ENCODE assay signal across 8 cellular contexts in genomic region chr16:67807148-67807682, GRCh38. TPM values are rescaled to one million over a fixed set of nuclear protein-coding genes. Genes with fewer than 3 reads are reported as not detected.
DNase-seq lines count a peak whose midpoint lies in the region; ATAC-seq, FAIRE-seq and TF ChIP-seq lines count a peak whose summit lies in the region.

No MANE protein-coding gene starts in this region.

- TF ChIP-seq RAD21 in GM12878 (IDR thresholded peaks at IDR 0.05; ENCODE audit: insufficient read depth, low read depth, low read length), result no peak

- no peak for TF ChIP-seq POLR2A in GM12878 (IDR thresholded peaks at IDR 0.05; ENCODE audit: low read depth, low read length)

- H3K27ac ChIP-seq in A673 (ENCODE audit: low read depth, low read length, poor library complexity, severe bottlenecking), result peak overlapping the region; percentile 83
- no peak overlapping the region for H3K27ac ChIP-seq in GM12878 (ENCODE audit: control insufficient read depth, insufficient read depth)
- peak overlapping the region; percentile 73 for H3K27ac ChIP-seq in mesodermal cell (ENCODE audit: low read depth, low read length, severe bottlenecking)

- H2AFZ ChIP-seq in GM12878 (ENCODE audit: control insufficient read depth, low read depth, low read length), result peak overlapping the region; percentile 98

- TF ChIP-seq CTCF in A673 (conservative IDR thresholded peaks at IDR 0.05; ENCODE audit: low read depth, low read length) (no peak), GM12878 (IDR thresholded peaks at IDR 0.05 in 2 of 3, conservative IDR thresholded peaks at IDR 0.05 in 1 of 3; ENCODE audit: control insufficient read depth in 2 of 3, extremely low read depth in 1 of 3, insufficient read depth in 1 of 3, low read depth in 3 of 3, low read length in 3 of 3) (peak in 1 of 3 experiments; percentile 12; a peak in 1 of 6 replicates)

- ATAC-seq in HG02759 (IDR thresholded peaks at IDR 0.05; ENCODE audit: unreplicated experiment) (peak; percentile 1), GM12878 (peak; percentile 10), GM19455 (IDR thresholded peaks at IDR 0.05; ENCODE audit: unreplicated experiment) (no peak)

- H3K4me3 ChIP-seq in A673 (ENCODE audit: low read depth, low read length, poor library complexity, severe bottlenecking) (peak overlapping the region; percentile 78), GM12878 (peak overlapping the region; percentile 84), mesodermal cell (ENCODE audit: extremely low read depth, insufficient read depth, low read length, poor library complexity, severe bottlenecking) (peak overlapping the region; percentile 96)

- BruUV-seq in A673 (replicated peaks; lab: Mats Ljungman, UMichigan) (no TSS peak), GM12878 (replicated peaks; lab: Mats Ljungman, UMichigan) (no TSS peak)

- H3K9me3 ChIP-seq in A673 (ENCODE audit: low read depth, low read length, poor library complexity, severe bottlenecking) (no peaks in the 10 kb centered on the region), GM12878 (replicated peaks; ENCODE audit: control insufficient read depth, insufficient read depth, low read length) (no peaks in the 10 kb centered on the region), mesodermal cell (ENCODE audit: control insufficient read depth, low read length) (no peaks in the 10 kb centered on the region)

- no peak for FAIRE-seq in GM12878 (lab: Jason Lieb, UNC)

- H3K27me3 ChIP-seq in A673 (replicated peaks; ENCODE audit: insufficient read depth, low read depth, low read length, poor library complexity) (no peaks in the 10 kb centered on the region), GM12878 (replicated peaks in 1 of 2; ENCODE audit: control insufficient read depth in 2 of 2, insufficient read depth in 2 of 2, low read length in 1 of 2) (no peaks in the 10 kb centered on the region)

- SMC1A ChIA-PET in GM12878 (lab: Charles Lee; ENCODE audit: uncharacterized antibody, unreplicated experiment), result interaction anchor here (0.6 to 2.0 kb wide), 11 partner anchors 8 to 313 kb away, joined by 3 to 13 read pairs (median 3); no protein-coding TSS in a partner anchor

- RAD21 ChIA-PET in GM12878 (lab: Charles Lee; ENCODE audit: unreplicated experiment), result interaction anchor here (0.8 to 3.0 kb wide), 10 partner anchors 9 to 286 kb away, joined by 3 to 18 read pairs (median 5); partner anchors contain the start of genes GFOD2, NUTF2 and PSMB10

- intact Hi-C loops in A673 (cut with micrococcal nuclease; ENCODE audit: unreplicated experiment), result loop anchor here (5.0 kb wide), 1 partner anchor 135 kb away; no protein-coding TSS in a partner anchor
- intact Hi-C loops in GM12878 (cut with micrococcal nuclease; ENCODE audit: unreplicated experiment), result loop anchor here (2.0 kb wide), 2 partner anchors 88 to 134 kb away; partner anchors contain the start of gene GFOD2

- H3K79me2 ChIP-seq in GM12878 (ENCODE audit: control insufficient read depth, insufficient read depth, low read length), result peaks cover 34% of the 10 kb centered on the region

- 31% methylated on average over 24 of the region's 24 CpGs for WGBS in GM12878 (ENCODE audit: insufficient coverage, insufficient replicate concordance, low lambda C conversion rate, missing lambda C conversion rate)
- 42 to 68% methylated on average over 13 to 20 of the region's 24 CpGs for WGBS in mesodermal cell (ENCODE audit: insufficient coverage in 2 of 2), 2 experiments

- POLR2A ChIA-PET in A673 (lab: Charles Lee; ENCODE audit: low non-redundant PET) (no interaction called here), GM12878 (lab: Charles Lee) (interaction anchor here (0.5 to 1.3 kb wide), 12 partner anchors 9 to 277 kb away, joined by 3 to 9 read pairs (median 4); partner anchors contain the start of genes NFATC3 and NUTF2)

- TF ChIP-seq EP300 in GM12878 (IDR thresholded peaks at IDR 0.05; ENCODE audit: borderline replicate concordance in 1 of 2, control insufficient read depth in 1 of 2, low read depth in 2 of 2, low read length in 2 of 2), result no peak

- H3K4me1 ChIP-seq in A673 (ENCODE audit: insufficient read depth, low read length, poor library complexity, severe bottlenecking) (peaks cover 14% of the 10 kb centered on the region), GM12878 (ENCODE audit: control insufficient read depth, insufficient read depth, low read length) (peaks cover 16% of the 10 kb centered on the region), mesodermal cell (ENCODE audit: control insufficient read depth, insufficient read depth, low read length, poor library complexity, severe bottlenecking) (no peaks in the 10 kb centered on the region)

- H3K36me3 ChIP-seq in A673 (ENCODE audit: insufficient read depth, low read length, poor library complexity, severe bottlenecking) (peaks cover 9% of the 10 kb centered on the region), GM12878 (ENCODE audit: control insufficient read depth in 2 of 2, insufficient read depth in 2 of 2, low read length in 1 of 2) (0 out of 4 replicates have a peak, but pooled peaks cover 0 to 2% of the 10 kb centered on the region in 2 experiments), mesodermal cell (ENCODE audit: control insufficient read depth, insufficient read depth, low read length) (peaks cover 24% of the 10 kb centered on the region)

- peak overlapping the region; percentile 92 for H3K4me2 ChIP-seq in GM12878 (ENCODE audit: control insufficient read depth, insufficient read depth)

- H3K9ac ChIP-seq in GM12878 (ENCODE audit: control insufficient read depth, insufficient read depth, low read length), result no peak overlapping the region; the same call in 1 of the 2 replicates

- in situ Hi-C loops in GM12878 (cut with MboI), result no loop called here

- H4K20me1 ChIP-seq in GM12878 (ENCODE audit: control insufficient read depth, insufficient read depth), result no peaks in the 10 kb centered on the region

- CTCF ChIA-PET in A673 (lab: Charles Lee), result interaction anchor here (0.5 to 1.3 kb wide), 5 partner anchors 8 to 287 kb away, joined by 6 to 18 read pairs (median 8); no protein-coding TSS in a partner anchor
- CTCF ChIA-PET in GM12878 (lab: Yijun Ruan, JAX), result interaction anchor here (0.7 to 3.0 kb wide), 11 partner anchors 9 to 318 kb away, joined by 3 to 41 read pairs (median 4); partner anchors contain the start of gene CARMIL2

- DNase-seq in A673 (ENCODE audit: low spot score) (no peak), GM12878 (ENCODE audit: low read depth, low spot score) (no peak), NCI-H446 treated with DMSO at 0.1 percent for 48 hours (lab: John Stamatoyannopoulos, UW) (no peak), NCI-H345 treated with DMSO at 0.1 percent for 48 hours (lab: John Stamatoyannopoulos, UW; ENCODE audit: unreplicated experiment) (no peak), T1000 (lab: John Stamatoyannopoulos, UW) (no peak)

RNA-seq across cellular contexts. Expression of gene TSNAXIP1, which starts 0.5 kb away (rescaled TPM):
- total RNA-seq in A673 (2021) (1.0 and 1.6 TPM in 2 replicates), GM12878 (2014; rRNA removed) (0.22 and 0.23 TPM in 2 replicates), GM12878 (2014; rRNA removed; fragmentation: Illumina TruSeq; extraction: Trizol) (0.23 and 0.45 TPM in 2 replicates), GM12878 (2021) (0.13 and 0.62 TPM in 2 replicates)
- total RNA-seq in GM12878 (2013; cell fraction: nucleolus; rRNA removed), result not detected in 2 replicates
- 0.10 TPM for polyA plus RNA-seq in GM12878 (2011; ENCODE audit: low read depth)
- polyA plus RNA-seq in GM12878 (2011; rRNA removed) (0.19 and 0.20 TPM in 2 replicates), GM12878 (2014; fragmentation: Illumina TruSeq; extraction: Trizol) (0.16 TPM in 1 of 2 replicates, not detected in the other), GM12878 (2014; fragmentation: Nextera tagmentation; extraction: Ambion mirVana) (under 1 TPM in 1 of 2 experiments, not detected in 1; 0.09 TPM), GM12878 (2014; rRNA removed) (0.37 and 1.2 TPM in 2 replicates), GM12878 (2016; fragmentation: Nextera tagmentation; extraction: Ambion mirVana) (under 1 TPM; 0.48 to 0.63 TPM)
- polyA plus RNA-seq in GM12878 (2011; cell fraction: cytosol; rRNA removed), result 0.13 and 0.25 TPM in 2 replicates
- 1.9 and 2.2 TPM in 2 replicates for polyA plus RNA-seq in GM12878 (2011; cell fraction: nucleus; rRNA removed)
- 0.14 and 0.30 TPM in 2 replicates for polyA plus RNA-seq in GM12878 (2012)
- polyA minus RNA-seq in GM12878 (2011; rRNA and poly(A)+ RNA removed), result 0.15 and 0.51 TPM in 2 replicates
- not detected in 2 replicates for polyA minus RNA-seq in GM12878 (2011; cell fraction: cytosol; rRNA and poly(A)+ RNA removed)
- polyA minus RNA-seq in GM12878 (2011; cell fraction: nucleus; rRNA and poly(A)+ RNA removed), result 0.36 and 1.1 TPM in 2 replicates
- polyA plus RNA-seq in mesodermal cell (2013, experiment 1 of 2), result 0.92 TPM
- 0.76 TPM for polyA plus RNA-seq in mesodermal cell (2013, experiment 2 of 2)

RNA-seq across cellular contexts. Expression of gene RANBP10, which starts 0.9 kb away (rescaled TPM):
- total RNA-seq in A673 (2021) (27.1 and 28.0 TPM in 2 replicates), GM12878 (2014; rRNA removed) (4.8 and 6.8 TPM in 2 replicates), GM12878 (2014; rRNA removed; fragmentation: Illumina TruSeq; extraction: Trizol) (5.4 and 5.5 TPM in 2 replicates), GM12878 (2021) (20.4 and 20.6 TPM in 2 replicates)
- 31.0 and 31.9 TPM in 2 replicates for total RNA-seq in GM12878 (2013; cell fraction: nucleolus; rRNA removed)
- polyA plus RNA-seq in GM12878 (2011; ENCODE audit: low read depth), result 6.5 TPM
- polyA plus RNA-seq in GM12878 (2011; rRNA removed) (7.4 and 14.5 TPM in 2 replicates), GM12878 (2014; fragmentation: Illumina TruSeq; extraction: Trizol) (11.8 and 15.6 TPM in 2 replicates), GM12878 (2014; fragmentation: Nextera tagmentation; extraction: Ambion mirVana) (1 to 10 TPM; 1.2 to 2.0 TPM), GM12878 (2014; rRNA removed) (16.5 and 18.5 TPM in 2 replicates), GM12878 (2016; fragmentation: Nextera tagmentation; extraction: Ambion mirVana) (10 to 100 TPM in 1 of 2 experiments, 1 to 10 TPM in 1; 9.9 to 11.7 TPM)
- 12.2 and 14.3 TPM in 2 replicates for polyA plus RNA-seq in GM12878 (2011; cell fraction: cytosol; rRNA removed)
- 52.4 and 56.6 TPM in 2 replicates for polyA plus RNA-seq in GM12878 (2011; cell fraction: nucleus; rRNA removed)
- polyA plus RNA-seq in GM12878 (2012), result 10.0 and 10.2 TPM in 2 replicates
- 22.5 and 25.5 TPM in 2 replicates for polyA minus RNA-seq in GM12878 (2011; rRNA and poly(A)+ RNA removed)
- 4.0 and 5.7 TPM in 2 replicates for polyA minus RNA-seq in GM12878 (2011; cell fraction: cytosol; rRNA and poly(A)+ RNA removed)
- 16.9 and 19.7 TPM in 2 replicates for polyA minus RNA-seq in GM12878 (2011; cell fraction: nucleus; rRNA and poly(A)+ RNA removed)
- 12.1 TPM for polyA plus RNA-seq in mesodermal cell (2013, experiment 1 of 2)
- polyA plus RNA-seq in mesodermal cell (2013, experiment 2 of 2), result 10.3 TPM

RNA-seq across cellular contexts. Expression of gene THAP11, which starts 34.9 kb away (rescaled TPM):
- 46.6 and 48.9 TPM in 2 replicates for total RNA-seq in A673 (2021)
- total RNA-seq in GM12878 (2013; cell fraction: nucleolus; rRNA removed), result 7.5 and 9.4 TPM in 2 replicates
- total RNA-seq in GM12878 (2014; rRNA removed), result 31.9 and 35.8 TPM in 2 replicates
- 12.7 and 13.6 TPM in 2 replicates for total RNA-seq in GM12878 (2014; rRNA removed; fragmentation: Illumina TruSeq; extraction: Trizol)
- 27.3 and 30.0 TPM in 2 replicates for total RNA-seq in GM12878 (2021)
- 10.3 TPM for polyA plus RNA-seq in GM12878 (2011; ENCODE audit: low read depth)
- polyA plus RNA-seq in GM12878 (2011; rRNA removed), result 21.9 and 30.6 TPM in 2 replicates
- 33.7 and 42.8 TPM in 2 replicates for polyA plus RNA-seq in GM12878 (2011; cell fraction: cytosol; rRNA removed)
- polyA plus RNA-seq in GM12878 (2011; cell fraction: nucleus; rRNA removed), result 18.9 and 22.1 TPM in 2 replicates
- polyA plus RNA-seq in GM12878 (2012), result 14.7 and 15.7 TPM in 2 replicates
- polyA plus RNA-seq in GM12878 (2014; fragmentation: Illumina TruSeq; extraction: Trizol), result 6.5 and 10.9 TPM in 2 replicates
- polyA plus RNA-seq in GM12878 (2014; fragmentation: Nextera tagmentation; extraction: Ambion mirVana), result 1 to 10 TPM; 2.5 to 7.7 TPM
- 27.5 TPM in 2 replicates for polyA plus RNA-seq in GM12878 (2014; rRNA removed)
- 10 to 100 TPM; 15.3 to 36.7 TPM for polyA plus RNA-seq in GM12878 (2016; fragmentation: Nextera tagmentation; extraction: Ambion mirVana)
- polyA minus RNA-seq in GM12878 (2011; rRNA and poly(A)+ RNA removed), result 20.9 and 25.8 TPM in 2 replicates
- polyA minus RNA-seq in GM12878 (2011; cell fraction: cytosol; rRNA and poly(A)+ RNA removed), result 9.9 and 13.7 TPM in 2 replicates
- polyA minus RNA-seq in GM12878 (2011; cell fraction: nucleus; rRNA and poly(A)+ RNA removed), result 7.6 and 9.6 TPM in 2 replicates
- 25.7 TPM for polyA plus RNA-seq in mesodermal cell (2013, experiment 1 of 2)
- polyA plus RNA-seq in mesodermal cell (2013, experiment 2 of 2), result 24.1 TPM

RNA-seq across cellular contexts. Expression of gene NUTF2, which starts 39.5 kb away (rescaled TPM):
- total RNA-seq in A673 (2021) (197 and 217 TPM in 2 replicates), GM12878 (2014; rRNA removed) (116 and 120 TPM in 2 replicates), GM12878 (2014; rRNA removed; fragmentation: Illumina TruSeq; extraction: Trizol) (113 and 129 TPM in 2 replicates), GM12878 (2021) (128 and 130 TPM in 2 replicates)
- total RNA-seq in GM12878 (2013; cell fraction: nucleolus; rRNA removed), result 39.9 and 49.1 TPM in 2 replicates
- 66.0 TPM for polyA plus RNA-seq in GM12878 (2011; ENCODE audit: low read depth)
- polyA plus RNA-seq in GM12878 (2011; rRNA removed) (83.7 and 155 TPM in 2 replicates), GM12878 (2014; fragmentation: Illumina TruSeq; extraction: Trizol) (152 and 185 TPM in 2 replicates), GM12878 (2014; fragmentation: Nextera tagmentation; extraction: Ambion mirVana) (100 to 1,000 TPM; 220 to 245 TPM), GM12878 (2014; rRNA removed) (212 and 231 TPM in 2 replicates), GM12878 (2016; fragmentation: Nextera tagmentation; extraction: Ambion mirVana) (100 to 1,000 TPM; 323 to 342 TPM)
- 219 and 321 TPM in 2 replicates for polyA plus RNA-seq in GM12878 (2011; cell fraction: cytosol; rRNA removed)
- 147 and 148 TPM in 2 replicates for polyA plus RNA-seq in GM12878 (2011; cell fraction: nucleus; rRNA removed)
- polyA plus RNA-seq in GM12878 (2012), result 129 and 131 TPM in 2 replicates
- 273 and 286 TPM in 2 replicates for polyA minus RNA-seq in GM12878 (2011; rRNA and poly(A)+ RNA removed)
- polyA minus RNA-seq in GM12878 (2011; cell fraction: cytosol; rRNA and poly(A)+ RNA removed), result 99.0 and 131 TPM in 2 replicates
- 32.8 and 49.0 TPM in 2 replicates for polyA minus RNA-seq in GM12878 (2011; cell fraction: nucleus; rRNA and poly(A)+ RNA removed)
- polyA plus RNA-seq in mesodermal cell (2013, experiment 1 of 2), result 258 TPM
- 246 TPM for polyA plus RNA-seq in mesodermal cell (2013, experiment 2 of 2)

RNA-seq across cellular contexts. Expression of gene CENPT, which starts 40.3 kb away (rescaled TPM):
- 52.9 and 62.3 TPM in 2 replicates for total RNA-seq in A673 (2021)
- 55.0 and 58.0 TPM in 2 replicates for total RNA-seq in GM12878 (2013; cell fraction: nucleolus; rRNA removed)
- 26.7 and 29.0 TPM in 2 replicates for total RNA-seq in GM12878 (2014; rRNA removed)
- total RNA-seq in GM12878 (2014; rRNA removed; fragmentation: Illumina TruSeq; extraction: Trizol), result 14.9 and 15.1 TPM in 2 replicates
- total RNA-seq in GM12878 (2021), result 31.4 and 36.6 TPM in 2 replicates
- 15.2 TPM for polyA plus RNA-seq in GM12878 (2011; ENCODE audit: low read depth)
- polyA plus RNA-seq in GM12878 (2011; rRNA removed), result 16.2 and 22.4 TPM in 2 replicates
- polyA plus RNA-seq in GM12878 (2011; cell fraction: cytosol; rRNA removed), result 29.9 and 40.6 TPM in 2 replicates
- 311 and 313 TPM in 2 replicates for polyA plus RNA-seq in GM12878 (2011; cell fraction: nucleus; rRNA removed)
- polyA plus RNA-seq in GM12878 (2012), result 30.9 and 36.2 TPM in 2 replicates
- polyA plus RNA-seq in GM12878 (2014; fragmentation: Illumina TruSeq; extraction: Trizol), result 9.4 and 20.1 TPM in 2 replicates
- 1 to 10 TPM; 1.1 to 5.7 TPM for polyA plus RNA-seq in GM12878 (2014; fragmentation: Nextera tagmentation; extraction: Ambion mirVana)
- 44.4 and 51.2 TPM in 2 replicates for polyA plus RNA-seq in GM12878 (2014; rRNA removed)
- polyA plus RNA-seq in GM12878 (2016; fragmentation: Nextera tagmentation; extraction: Ambion mirVana), result 10 to 100 TPM; 41.7 to 45.7 TPM
- 8.7 and 19.5 TPM in 2 replicates for polyA minus RNA-seq in GM12878 (2011; rRNA and poly(A)+ RNA removed)
- 8.7 and 11.4 TPM in 2 replicates for polyA minus RNA-seq in GM12878 (2011; cell fraction: cytosol; rRNA and poly(A)+ RNA removed)
- 29.0 and 39.4 TPM in 2 replicates for polyA minus RNA-seq in GM12878 (2011; cell fraction: nucleus; rRNA and poly(A)+ RNA removed)
- polyA plus RNA-seq in mesodermal cell (2013, experiment 1 of 2), result 46.2 TPM
- polyA plus RNA-seq in mesodermal cell (2013, experiment 2 of 2), result 39.0 TPM
